21 cellular contexts compared by ENCODE assay signal in genomic region chr5:137248476-137248970, GRCh38.
DNase-seq lines count a peak whose midpoint lies in the region; ATAC-seq and FAIRE-seq lines count a peak whose summit lies in the region.
"Had no signal": no experiment of that assay in that cellular context is flagged by ENCODE, and none has a peak within 500 bp of the region (broad histone marks: within the 10 kb centered on the region; RNA-seq: fewer than 3 reads in every experiment).

No MANE protein-coding gene starts in this region.

- in situ Hi-C loops in Caki2 (cut with HindIII; ENCODE audit: low pct_unique_long_range_greater_than_20kb, low sequenced_read_pairs): no loop called here

- DNase-seq in Caki2 (ENCODE audit: low read depth) (peak; percentile 54), RCC 7860 (ENCODE audit: low spot score) (peak; percentile 62), foreskin melanocyte (peak; percentile 7), NCI-H128 (lab: John Stamatoyannopoulos, UW; ENCODE audit: unreplicated experiment) (no peak), SKM-1 treated with dmso at 0.1 percent for 144 hours (lab: John Stamatoyannopoulos, UW; ENCODE audit: unreplicated experiment) (no peak)
- DNase-seq: 8988T, DMS79, KG1, NCI-H1092 treated with DMSO at 0.1 percent for 48 hours, NCI-H146, NCI-H2029 treated with DMSO at 0.1 percent for 48 hours, NCI-H226, NCI-H510A treated with DMSO at 0.1 percent for 48 hours, NCI-H748 treated with DMSO at 0.1 percent for 48 hours, SIG-M5, SK-N-SH had no signal

- ATAC-seq in GM19463 (IDR thresholded peaks at IDR 0.05; ENCODE audit: unreplicated experiment) (peak; percentile 64), GM18861 (IDR thresholded peaks at IDR 0.05; ENCODE audit: unreplicated experiment) (no peak), GM19452 (IDR thresholded peaks at IDR 0.05; ENCODE audit: unreplicated experiment) (no peak)

- FAIRE-seq in RCC 7860 (lab: Jason Lieb, UNC): peak; percentile 92
- FAIRE-seq: G401.6, H1 had no signal

Comparison
In these comparisons a context has a peak if more than half of its experiments do, and no peak if none do; other contexts are left out.
1. DNase-seq: peak in Caki2 (single experiment), RCC 7860 (single experiment) and foreskin melanocyte (single experiment); none in NCI-H128 (single experiment) and SKM-1 treated with dmso at 0.1 percent for 144 hours (single experiment).